ENCODE assay signal across 9 cellular contexts in genomic region chr15:69468241-69469121, GRCh38. TPM values are rescaled to one million over a fixed set of nuclear protein-coding genes. Genes with fewer than 3 reads are reported as not detected.
DNase-seq lines count a peak whose midpoint lies in the region; ATAC-seq, FAIRE-seq and TF ChIP-seq lines count a peak whose summit lies in the region.
"Had no signal": no experiment of that assay in that cellular context is flagged by ENCODE, and none has a peak within 500 bp of the region (broad histone marks: within the 10 kb centered on the region; RNA-seq: fewer than 3 reads in every experiment).

No MANE protein-coding gene starts in this region.

- peak; percentile 88 for FAIRE-seq in RCC 7860 (lab: Jason Lieb, UNC)

- DNase-seq in right atrium auricular region (ENCODE audit: low spot score), result peak; percentile 49
- DNase-seq in heart left ventricle, result no peak
- DNase-seq in RCC 7860 (ENCODE audit: low spot score), result peak; percentile 80
- peak; percentile 82 for DNase-seq in activated effector memory CD4-positive, alpha-beta T cell treated with Interleukin-2 at 50 U/mL for 16 hours
- DNase-seq in kidney glomerular epithelial cell (lab: John Stamatoyannopoulos, UW), result peak; percentile 90
- DNase-seq in stimulated activated CD8-positive, alpha-beta memory T cell treated with anti-CD3 and anti-CD28 coated beads, Interleukin-12 subunit alpha, Interleukin-12 subunit beta, amount 100 ng/mL, for 24 hours (ENCODE audit: extremely low read depth), result peak; percentile 55
- no peak for DNase-seq in esophagus muscularis mucosa (ENCODE audit: extremely low spot score)

- no peaks in the 10 kb centered on the region for H3K36me3 ChIP-seq in right atrium auricular region
- no peaks in the 10 kb centered on the region for H3K36me3 ChIP-seq in heart left ventricle
- H3K36me3 ChIP-seq in esophagus muscularis mucosa, result no peaks in the 10 kb centered on the region
- H3K36me3 ChIP-seq: cardiac muscle cell had no signal

- no peaks in the 10 kb centered on the region for H3K27me3 ChIP-seq in right atrium auricular region
- H3K27me3 ChIP-seq in heart left ventricle, result no peaks in the 10 kb centered on the region
- H3K27me3 ChIP-seq in esophagus muscularis mucosa, result no peaks in the 10 kb centered on the region
- H3K27me3 ChIP-seq: cardiac muscle cell had no signal

- intact Hi-C loops in heart left ventricle (cut with DNase I) (loop anchor here in 1 of 10 donors (5.0 kb wide), 1 partner anchor 411 kb away; no protein-coding TSS in a partner anchor), esophagus muscularis mucosa (cut with DNase I) (no loop called here)

- ATAC-seq in heart left ventricle (no peak), GM21390 (IDR thresholded peaks at IDR 0.05; ENCODE audit: unreplicated experiment) (no peak)

- TF ChIP-seq POLR2A in heart left ventricle (IDR thresholded peaks at IDR 0.05), result no peak
- no peak for TF ChIP-seq POLR2A in esophagus muscularis mucosa (IDR thresholded peaks at IDR 0.05; ENCODE audit: low read depth)

- H3K4me1 ChIP-seq in right atrium auricular region, result no peaks in the 10 kb centered on the region
- peaks cover 0 to 8% (median 1%) of the 10 kb centered on the region in 12 donors for H3K4me1 ChIP-seq in heart left ventricle
- peaks cover 4 to 8% (median 5%) of the 10 kb centered on the region in 4 donors for H3K4me1 ChIP-seq in esophagus muscularis mucosa

- no peak overlapping the region for H3K4me3 ChIP-seq in right atrium auricular region
- no peak overlapping the region for H3K4me3 ChIP-seq in heart left ventricle
- no peak overlapping the region for H3K4me3 ChIP-seq in esophagus muscularis mucosa
- H3K4me3 ChIP-seq: cardiac muscle cell had no signal

- 80 to 85% (median 81%) methylated on average over 19 of the region's 19 CpGs for WGBS in heart left ventricle, 4 donors
- 70% methylated on average over 18 of the region's 19 CpGs for WGBS in esophagus muscularis mucosa

- TF ChIP-seq CTCF in right atrium auricular region (IDR thresholded peaks at IDR 0.05) (no peak), heart left ventricle (IDR thresholded peaks at IDR 0.05) (no peak), esophagus muscularis mucosa (IDR thresholded peaks at IDR 0.05) (no peak)

- H3K27ac ChIP-seq in right atrium auricular region (no peak overlapping the region), heart left ventricle (peak overlapping the region in 1 of 12 donors; percentile 60), esophagus muscularis mucosa (replicated peaks in 1 of 4) (no peak overlapping the region)
- H3K27ac ChIP-seq: cardiac muscle cell had no signal

- no peaks in the 10 kb centered on the region for H3K9me3 ChIP-seq in right atrium auricular region
- no peaks in the 10 kb centered on the region for H3K9me3 ChIP-seq in heart left ventricle
- no peaks in the 10 kb centered on the region for H3K9me3 ChIP-seq in esophagus muscularis mucosa

- TF ChIP-seq EP300 in esophagus muscularis mucosa (IDR thresholded peaks at IDR 0.05), result no peak

RNA-seq across cellular contexts. Expression of gene RPLP1, which starts 15.9 kb away (rescaled TPM):
- total RNA-seq in right atrium auricular region, result 100 to 1,000 TPM; 560 to 705 TPM
- 1,000 to 10,000 TPM in 7 of 9 donors, 100 to 1,000 TPM in 2; 487 to 1,482 (median 1,221) TPM for total RNA-seq in heart left ventricle
- 1,000 to 10,000 TPM; 1,397 to 1,852 TPM for polyA plus RNA-seq in heart left ventricle
- 100 to 1,000 TPM; 460 to 623 (median 514) TPM for total RNA-seq in esophagus muscularis mucosa

RNA-seq across cellular contexts. Expression of gene KIF23, which starts 54.3 kb away (rescaled TPM):
- 1 to 10 TPM; 1.3 to 3.6 TPM for total RNA-seq in right atrium auricular region
- 1 to 10 TPM in 4 of 9 donors, under 1 TPM in 4, not detected in 1; 0.32 to 7.7 (median 1.4) TPM for total RNA-seq in heart left ventricle
- polyA plus RNA-seq in heart left ventricle, result under 1 TPM; 0.23 to 0.54 TPM
- total RNA-seq in esophagus muscularis mucosa, result 1 to 10 TPM; 1.7 to 7.1 (median 4.9) TPM

Comparison
In these comparisons a context has a peak if more than half of its experiments do, and no peak if none do; other contexts are left out.
1. DNase-seq: peak in right atrium auricular region (single experiment), RCC 7860 (single experiment), activated effector memory CD4-positive, alpha-beta T cell treated with Interleukin-2 at 50 U/mL for 16 hours (single experiment), kidney glomerular epithelial cell (single experiment) and stimulated activated CD8-positive, alpha-beta memory T cell treated with anti-CD3 and anti-CD28 coated beads, Interleukin-12 subunit alpha, Interleukin-12 subunit beta, amount 100 ng/mL, for 24 hours (single experiment); none in heart left ventricle (0 of 5) and esophagus muscularis mucosa (single experiment).